ENCODE assay signal across 16 cellular contexts in genomic region chr9:34157898-34158297, GRCh38. TPM values are rescaled to one million over a fixed set of nuclear protein-coding genes. Genes with fewer than 3 reads are reported as not detected.
DNase-seq lines count a peak whose midpoint lies in the region; ATAC-seq, FAIRE-seq and TF ChIP-seq lines count a peak whose summit lies in the region.
"Had no signal": no experiment of that assay in that cellular context is flagged by ENCODE, and none has a peak within 500 bp of the region (broad histone marks: within the 10 kb centered on the region; RNA-seq: fewer than 3 reads in every experiment).

No MANE protein-coding gene starts in this region.

- H3K27me3 Mint-ChIP-seq in Caco-2 (ENCODE audit: insufficient read depth, unreplicated experiment) (no peaks in the 10 kb centered on the region), progenitor cell of endocrine pancreas (no peaks in the 10 kb centered on the region), mesothelial cell of epicardium (ENCODE audit: low read depth) (no peaks in the 10 kb centered on the region)

- no peaks in the 10 kb centered on the region for H3K9me2 ChIP-seq in PC-3 (replicated peaks; ENCODE audit: low read length)

- H3K4me3 Mint-ChIP-seq in Caco-2 (ENCODE audit: unreplicated experiment) (no peak overlapping the region), progenitor cell of endocrine pancreas (ENCODE audit: low read depth) (no peak overlapping the region), mesothelial cell of epicardium (no peak overlapping the region)

- H3K27ac Mint-ChIP-seq in Caco-2 (ENCODE audit: unreplicated experiment) (peak overlapping the region; percentile 79), progenitor cell of endocrine pancreas (peak overlapping the region; percentile 65), mesothelial cell of epicardium (no peak overlapping the region)

- DNase-seq in Caco-2 (no peak), PC-3 (no peak), endothelial cell of umbilical vein (ENCODE audit: low read depth, low spot score) (no peak), progenitor cell of endocrine pancreas (ENCODE audit: low spot score, unreplicated experiment) (no peak), AG08396 (ENCODE audit: low spot score) (no peak), mesothelial cell of epicardium (ENCODE audit: low spot score in 2 of 2, unreplicated experiment in 2 of 2) (no peak)
- DNase-seq: DMS 273 treated with DMSO at 0.1 percent for 48 hours, DND-41, H7, KG1, NCI-H1417 treated with DMSO at 0.1 percent for 48 hours, NCI-H1930, NCI-H524 treated with DMSO at 0.1 percent for 48 hours, SJCRH30 had no signal

- no peak for TF ChIP-seq POLR2A in endothelial cell of umbilical vein (IDR thresholded peaks at IDR 0.05; ENCODE audit: low read depth, low read length)

- H3K4me1 ChIP-seq in Caco-2 (peaks cover 10% of the 10 kb centered on the region), PC-3 (ENCODE audit: insufficient read depth, low read length) (peaks cover 15% of the 10 kb centered on the region), endothelial cell of umbilical vein (ENCODE audit: control insufficient read depth, extremely low read depth, insufficient read depth, low read length) (no peaks in the 10 kb centered on the region)
- H3K4me1 ChIP-seq: SJCRH30 had no signal

- H3K27me3 ChIP-seq in Caco-2 (replicated peaks; ENCODE audit: control insufficient read depth, insufficient read depth, low read length) (no peaks in the 10 kb centered on the region), PC-3 (ENCODE audit: low read length) (no peaks in the 10 kb centered on the region), endothelial cell of umbilical vein (ENCODE audit: control insufficient read depth in 2 of 2, insufficient read depth in 2 of 2, low read length in 2 of 2) (peaks cover 2 to 4% of the 10 kb centered on the region in 2 experiments)
- H3K27me3 ChIP-seq: SJCRH30 had no signal

- intact Hi-C loops in Caco-2 (cut with micrococcal nuclease; ENCODE audit: unreplicated experiment) (no loop called here), PC-3 (cut with micrococcal nuclease) (no loop called here), endothelial cell of umbilical vein (cut with micrococcal nuclease) (no loop called here)

- H3K9me1 ChIP-seq in endothelial cell of umbilical vein (replicated peaks; ENCODE audit: control insufficient read depth, extremely low read depth, insufficient read depth, low read length): no peaks in the 10 kb centered on the region

- H3K79me2 ChIP-seq in PC-3 (ENCODE audit: low read length): no peaks in the 10 kb centered on the region
- H3K79me2 ChIP-seq in endothelial cell of umbilical vein (ENCODE audit: control insufficient read depth, insufficient read depth, low read length): no peaks in the 10 kb centered on the region

- H3K36me3 ChIP-seq in Caco-2 (ENCODE audit: control insufficient read depth, insufficient read depth, low read length) (no peaks in the 10 kb centered on the region), PC-3 (ENCODE audit: low read depth, low read length) (no peaks in the 10 kb centered on the region), endothelial cell of umbilical vein (ENCODE audit: control insufficient read depth in 2 of 2, extremely low read depth in 1 of 2, insufficient read depth in 2 of 2, low read length in 2 of 2) (no peaks in the 10 kb centered on the region)
- H3K36me3 ChIP-seq: SJCRH30 had no signal

- FAIRE-seq in endothelial cell of umbilical vein (lab: Jason Lieb, UNC): peak; percentile 8

- TF ChIP-seq CTCF in Caco-2 (IDR thresholded peaks at IDR 0.05; ENCODE audit: insufficient read depth in 1 of 2, low read depth in 1 of 2, low read length in 1 of 2, severe bottlenecking in 1 of 2, unreplicated experiment in 1 of 2) (no peak), PC-3 (conservative IDR thresholded peaks at IDR 0.05; ENCODE audit: low read depth, low read length) (no peak), endothelial cell of umbilical vein (IDR thresholded peaks at IDR 0.05; ENCODE audit: extremely low read depth in 1 of 2, insufficient read depth in 1 of 2, low read depth in 1 of 2, low read length in 2 of 2) (no peak), progenitor cell of endocrine pancreas (IDR thresholded peaks at IDR 0.05; ENCODE audit: unreplicated experiment) (no peak), mesothelial cell of epicardium (IDR thresholded peaks at IDR 0.05; ENCODE audit: unreplicated experiment) (no peak)

- CTCF ChIA-PET in Caco-2 (lab: Charles Lee) (no interaction called here), PC-3 (lab: Charles Lee) (no interaction called here), endothelial cell of umbilical vein (lab: Charles Lee) (interaction anchor here (1.5 to 1.6 kb wide), 2 partner anchors 8 to 14 kb away, joined by 4 read pairs; no protein-coding TSS in a partner anchor)

- ATAC-seq in PC-3: no peak
- ATAC-seq in HG02610 (IDR thresholded peaks at IDR 0.05; ENCODE audit: unreplicated experiment): no peak

- H3K4me3 ChIP-seq in Caco-2 (ENCODE audit: low read depth, low read length) (no peak overlapping the region), PC-3 (ENCODE audit: low read length) (no peak overlapping the region), endothelial cell of umbilical vein (replicated peaks in 1 of 3; ENCODE audit: insufficient read depth in 1 of 3, low read depth in 1 of 3, low read length in 3 of 3) (no peak overlapping the region)
- H3K4me3 ChIP-seq: SJCRH30 had no signal

- no peaks in the 10 kb centered on the region for H3F3A ChIP-seq in PC-3 (ENCODE audit: low read length, unreplicated experiment)

- BruUV-seq in Caco-2 (replicated peaks; lab: Mats Ljungman, UMichigan) (no TSS peak), PC-3 (replicated peaks; lab: Mats Ljungman, UMichigan) (no TSS peak), endothelial cell of umbilical vein (replicated peaks; lab: Mats Ljungman, UMichigan) (no TSS peak)

- H3K9me3 Mint-ChIP-seq in Caco-2 (ENCODE audit: unreplicated experiment) (no peaks in the 10 kb centered on the region), progenitor cell of endocrine pancreas (ENCODE audit: low read depth) (no peaks in the 10 kb centered on the region), mesothelial cell of epicardium (no peaks in the 10 kb centered on the region)

- H3K4me1 Mint-ChIP-seq in Caco-2 (ENCODE audit: low read depth, unreplicated experiment): peaks cover 12% of the 10 kb centered on the region
- peaks cover 10% of the 10 kb centered on the region for H3K4me1 Mint-ChIP-seq in progenitor cell of endocrine pancreas (ENCODE audit: low read depth)
- H3K4me1 Mint-ChIP-seq in mesothelial cell of epicardium: peaks cover 5% of the 10 kb centered on the region

- H4K20me1 ChIP-seq in PC-3 (ENCODE audit: low read length) (no peaks in the 10 kb centered on the region), endothelial cell of umbilical vein (replicated peaks; ENCODE audit: control insufficient read depth, extremely low read depth, insufficient read depth, low read length) (no peaks in the 10 kb centered on the region)

- no peaks in the 10 kb centered on the region for H3K9me3 ChIP-seq in Caco-2
- no peaks in the 10 kb centered on the region for H3K9me3 ChIP-seq in PC-3 (ENCODE audit: low read length)
- no peaks in the 10 kb centered on the region for H3K9me3 ChIP-seq in endothelial cell of umbilical vein (replicated peaks; ENCODE audit: control insufficient read depth, insufficient read depth, low read length)
- H3K9me3 ChIP-seq: SJCRH30 had no signal

- no peaks in the 10 kb centered on the region for H3K36me3 Mint-ChIP-seq in Caco-2 (ENCODE audit: insufficient read depth, unreplicated experiment)
- no peaks in the 10 kb centered on the region for H3K36me3 Mint-ChIP-seq in progenitor cell of endocrine pancreas (ENCODE audit: insufficient read depth)
- H3K36me3 Mint-ChIP-seq in mesothelial cell of epicardium: no peaks in the 10 kb centered on the region

- H3K4me2 ChIP-seq in PC-3 (ENCODE audit: low read length) (peak overlapping the region; percentile 45), endothelial cell of umbilical vein (ENCODE audit: insufficient read depth, low read length) (no peak overlapping the region)

- peak overlapping the region; percentile 60 for H3K27ac ChIP-seq in PC-3 (ENCODE audit: low read length)
- H3K27ac ChIP-seq in endothelial cell of umbilical vein (ENCODE audit: insufficient read depth, low read depth, low read length): no peak overlapping the region
- H3K27ac ChIP-seq: C4-2B, SJCRH30 had no signal

- POLR2A ChIA-PET in Caco-2 (lab: Charles Lee): interaction anchor here (1.0 kb wide), 1 partner anchor 21 kb away, joined by 3 read pairs; no protein-coding TSS in a partner anchor
- POLR2A ChIA-PET in PC-3 (lab: Charles Lee; ENCODE audit: unreplicated experiment): interaction anchor here (0.6 kb wide), 1 partner anchor 131 kb away, joined by 5 read pairs; no protein-coding TSS in a partner anchor
- POLR2A ChIA-PET in endothelial cell of umbilical vein (lab: Charles Lee): no interaction called here

- dilution Hi-C loops in endothelial cell of umbilical vein (cut with MboI; ENCODE audit: extremely low pct_ligation_motif_present, low sequenced_read_pairs): no loop called here

- H3K9ac ChIP-seq in PC-3 (ENCODE audit: low read length) (peak overlapping the region; percentile 40; the same call in 1 of the 2 replicates), endothelial cell of umbilical vein (replicated peaks; ENCODE audit: extremely low read depth, insufficient read depth, low read length) (no peak overlapping the region)

- no peak overlapping the region for H2AFZ ChIP-seq in PC-3 (ENCODE audit: low read length)
- no peak overlapping the region for H2AFZ ChIP-seq in endothelial cell of umbilical vein (ENCODE audit: low read depth, low read length)

RNA-seq across cellular contexts. Expression of gene UBAP1, which starts 20.9 kb away (rescaled TPM):
- total RNA-seq in Caco-2 (2022) (32.5 and 33.2 TPM in 2 replicates), PC-3 (2014; rRNA removed) (15.2 and 16.5 TPM in 2 replicates), endothelial cell of umbilical vein (38.0 and 38.8 TPM in 2 replicates), progenitor cell of endocrine pancreas (45.6 and 47.6 TPM in 2 replicates), mesothelial cell of epicardium (37.0 to 40.1 TPM (median 38.0 TPM) in 3 replicates)
- 38.8 and 41.5 TPM in 2 replicates for polyA plus RNA-seq in endothelial cell of umbilical vein
- polyA plus RNA-seq in endothelial cell of umbilical vein (2011; cell fraction: cytosol; rRNA removed): 45.6 and 49.3 TPM in 2 replicates
- polyA plus RNA-seq in endothelial cell of umbilical vein (2011; cell fraction: nucleus; rRNA removed): 31.2 and 31.4 TPM in 2 replicates
- 37.0 and 41.4 TPM in 2 replicates for polyA plus RNA-seq in endothelial cell of umbilical vein (2012)
- polyA minus RNA-seq in endothelial cell of umbilical vein: 50.8 and 51.1 TPM in 2 replicates
- 41.0 TPM for polyA minus RNA-seq in endothelial cell of umbilical vein (2011; cell fraction: cytosol; rRNA and poly(A)+ RNA removed)
- 13.4 and 22.6 TPM in 2 replicates for polyA minus RNA-seq in endothelial cell of umbilical vein (2011; cell fraction: nucleus; rRNA and poly(A)+ RNA removed)

RNA-seq across cellular contexts. Expression of gene DCAF12, which starts 31.4 kb away (rescaled TPM):
- total RNA-seq in Caco-2 (2022) (33.0 and 34.1 TPM in 2 replicates), PC-3 (2014; rRNA removed) (12.9 and 16.1 TPM in 2 replicates), endothelial cell of umbilical vein (28.2 and 28.4 TPM in 2 replicates), progenitor cell of endocrine pancreas (48.7 and 50.4 TPM in 2 replicates), mesothelial cell of epicardium (35.2 to 38.1 TPM (median 35.8 TPM) in 3 replicates)
- polyA plus RNA-seq in endothelial cell of umbilical vein: 26.0 and 26.2 TPM in 2 replicates
- 23.5 and 24.4 TPM in 2 replicates for polyA plus RNA-seq in endothelial cell of umbilical vein (2011; cell fraction: cytosol; rRNA removed)
- 21.5 and 23.9 TPM in 2 replicates for polyA plus RNA-seq in endothelial cell of umbilical vein (2011; cell fraction: nucleus; rRNA removed)
- polyA plus RNA-seq in endothelial cell of umbilical vein (2012): 16.7 and 20.6 TPM in 2 replicates
- polyA minus RNA-seq in endothelial cell of umbilical vein: 84.1 and 100 TPM in 2 replicates
- 32.8 TPM for polyA minus RNA-seq in endothelial cell of umbilical vein (2011; cell fraction: cytosol; rRNA and poly(A)+ RNA removed)
- 16.4 and 24.3 TPM in 2 replicates for polyA minus RNA-seq in endothelial cell of umbilical vein (2011; cell fraction: nucleus; rRNA and poly(A)+ RNA removed)
